ENCODE assay signal across 1 cellular context in the genomic region with DNA sequence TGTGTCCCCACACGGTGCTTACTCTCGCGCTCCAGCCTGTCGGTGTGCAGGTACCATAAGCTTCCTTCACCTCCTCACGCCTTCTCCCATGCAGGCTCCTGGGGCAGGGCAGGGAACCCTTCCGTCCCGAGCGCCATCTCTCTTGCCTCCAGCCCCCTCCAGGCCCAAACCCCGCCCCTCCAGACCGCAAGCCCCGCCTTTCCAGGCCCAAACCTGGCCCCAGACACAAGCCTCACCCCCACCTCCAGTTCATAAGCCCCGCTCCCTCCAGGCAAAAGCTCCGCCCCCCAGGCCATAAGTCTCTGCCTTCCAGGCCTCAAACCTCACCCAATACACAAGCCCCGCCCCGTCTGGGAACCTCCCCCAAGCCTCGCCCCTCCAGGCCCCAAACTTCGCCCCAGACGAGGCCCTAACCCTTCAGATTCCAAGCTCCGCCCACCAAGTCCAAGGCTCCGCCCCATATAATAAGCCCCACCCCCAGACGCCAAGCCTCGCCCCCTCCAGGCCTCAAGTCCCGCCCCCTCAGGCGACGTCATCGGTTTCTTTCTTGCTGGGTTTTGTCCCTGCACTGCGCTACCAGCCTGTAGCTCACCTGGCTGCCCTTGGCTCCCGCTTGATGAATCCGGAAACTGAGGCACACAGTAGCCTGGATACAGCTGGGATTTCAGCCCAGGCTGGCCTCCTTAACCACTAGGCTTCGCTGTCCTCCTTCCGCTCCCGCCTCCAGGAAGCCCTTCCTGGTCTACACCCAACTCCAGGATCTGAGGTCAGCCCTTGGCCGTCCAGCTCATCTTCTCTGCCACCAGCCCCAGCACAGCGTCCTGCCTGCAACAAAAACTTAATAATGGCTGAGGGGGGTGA.
A peak's percentile ranks its signal among the peaks of the same experiment; 100 is the strongest.
TF ChIP-seq lines count a peak whose summit lies in the region.

No MANE protein-coding gene starts in this region.

TF ChIP-seq in GM12878, 131 proteins besides CTCF, POLR2A, EP300 and RAD21:
- no peak for TF ChIP-seq STAT3 (IDR thresholded peaks at IDR 0.05; ENCODE audit: low read depth, low read length)
- TF ChIP-seq POLR2AphosphoS5 (IDR thresholded peaks at IDR 0.05; ENCODE audit: low read length): no peak
- no peak for TF ChIP-seq SMC3 (IDR thresholded peaks at IDR 0.05; ENCODE audit: borderline replicate concordance, low read length)
- TF ChIP-seq CREB1 (IDR thresholded peaks at IDR 0.05; ENCODE audit: low read depth): peak; percentile 54; the same call in 1 of the 2 replicates
- peak; percentile 48; the same call in 1 of the 2 replicates for TF ChIP-seq ATF7 (IDR thresholded peaks at IDR 0.05; ENCODE audit: low read depth)
- TF ChIP-seq, protein P1, sequence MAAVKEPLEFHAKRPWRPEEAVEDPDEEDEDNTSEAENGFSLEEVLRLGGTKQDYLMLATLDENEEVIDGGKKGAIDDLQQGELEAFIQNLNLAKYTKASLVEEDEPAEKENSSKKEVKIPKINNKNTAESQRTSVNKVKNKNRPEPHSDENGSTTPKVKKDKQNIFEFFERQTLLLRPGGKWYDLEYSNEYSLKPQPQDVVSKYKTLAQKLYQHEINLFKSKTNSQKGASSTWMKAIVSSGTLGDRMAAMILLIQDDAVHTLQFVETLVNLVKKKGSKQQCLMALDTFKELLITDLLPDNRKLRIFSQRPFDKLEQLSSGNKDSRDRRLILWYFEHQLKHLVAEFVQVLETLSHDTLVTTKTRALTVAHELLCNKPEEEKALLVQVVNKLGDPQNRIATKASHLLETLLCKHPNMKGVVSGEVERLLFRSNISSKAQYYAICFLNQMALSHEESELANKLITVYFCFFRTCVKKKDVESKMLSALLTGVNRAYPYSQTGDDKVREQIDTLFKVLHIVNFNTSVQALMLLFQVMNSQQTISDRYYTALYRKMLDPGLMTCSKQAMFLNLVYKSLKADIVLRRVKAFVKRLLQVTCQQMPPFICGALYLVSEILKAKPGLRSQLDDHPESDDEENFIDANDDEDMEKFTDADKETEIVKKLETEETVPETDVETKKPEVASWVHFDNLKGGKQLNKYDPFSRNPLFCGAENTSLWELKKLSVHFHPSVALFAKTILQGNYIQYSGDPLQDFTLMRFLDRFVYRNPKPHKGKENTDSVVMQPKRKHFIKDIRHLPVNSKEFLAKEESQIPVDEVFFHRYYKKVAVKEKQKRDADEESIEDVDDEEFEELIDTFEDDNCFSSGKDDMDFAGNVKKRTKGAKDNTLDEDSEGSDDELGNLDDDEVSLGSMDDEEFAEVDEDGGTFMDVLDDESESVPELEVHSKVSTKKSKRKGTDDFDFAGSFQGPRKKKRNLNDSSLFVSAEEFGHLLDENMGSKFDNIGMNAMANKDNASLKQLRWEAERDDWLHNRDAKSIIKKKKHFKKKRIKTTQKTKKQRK (IDR thresholded peaks at IDR 0.05; ENCODE audit: low read depth, low read length): no peak
- TF ChIP-seq IKZF2 (IDR thresholded peaks at IDR 0.05): no peak
- no peak for TF ChIP-seq CHD1 (IDR thresholded peaks at IDR 0.05; ENCODE audit: low read depth, low read length)
- 0 out of 3 replicates have a peak, but pooled peaks of 1 of the 2 experiments have one; percentile 9 for TF ChIP-seq EGR1 (IDR thresholded peaks at IDR 0.05; ENCODE audit: borderline replicate concordance in 1 of 2, low read depth in 2 of 2, low read length in 2 of 2)
- no peak for TF ChIP-seq SP1 (IDR thresholded peaks at IDR 0.05; ENCODE audit: low read depth, low read length)
- TF ChIP-seq YY1 (IDR thresholded peaks at IDR 0.05; ENCODE audit: low read depth, low read length): no peak
- peak; percentile 32; the same call in 1 of the 2 replicates for TF ChIP-seq CREM (IDR thresholded peaks at IDR 0.05; ENCODE audit: low read depth)
